ENCODE assay signal across 8 cellular contexts in genomic region chr16:67192781-67193260, GRCh38. TPM values are rescaled to one million over a fixed set of nuclear protein-coding genes. Genes with fewer than 3 reads are reported as not detected.
DNase-seq lines count a peak whose midpoint lies in the region; ATAC-seq and TF ChIP-seq lines count a peak whose summit lies in the region.

No MANE protein-coding gene starts in this region.

- H2AFZ ChIP-seq in KMS-11 (ENCODE audit: low read depth), result no peak overlapping the region

- peaks cover 55% of the 10 kb centered on the region for H3K36me3 Mint-ChIP-seq in dendritic cell treated with granulocyte-macrophage colony-stimulating factor and Interleukin-4, amounts not matched to agents 40 ng/mL and 50 ng/mL, for 4 days (ENCODE audit: low read depth)
- H3K36me3 Mint-ChIP-seq in naive thymus-derived CD8-positive, alpha-beta T cell, result peaks cover 0 to 38% (median 8%) of the 10 kb centered on the region in 3 donors

- intact Hi-C loops in dendritic cell treated with granulocyte-macrophage colony-stimulating factor and Interleukin-4, amounts not matched to agents 40 ng/mL and 50 ng/mL, for 4 days (cut with micrococcal nuclease), result loop anchor here (2.0 kb wide), 1 partner anchor 34 kb away; the partner anchor contains the start of gene TMEM208

- no peaks in the 10 kb centered on the region for H3K9me3 Mint-ChIP-seq in dendritic cell treated with granulocyte-macrophage colony-stimulating factor and Interleukin-4, amounts not matched to agents 40 ng/mL and 50 ng/mL, for 4 days
- no peaks in the 10 kb centered on the region for H3K9me3 Mint-ChIP-seq in naive thymus-derived CD8-positive, alpha-beta T cell

- ATAC-seq in naive thymus-derived CD8-positive, alpha-beta T cell, result no peak
- no peak for ATAC-seq in GM19455 (IDR thresholded peaks at IDR 0.05; ENCODE audit: unreplicated experiment)
- no peak for ATAC-seq in GM18511 (IDR thresholded peaks at IDR 0.05; ENCODE audit: unreplicated experiment)
- no peak for ATAC-seq in left lobe of liver

- peaks cover 57% of the 10 kb centered on the region for H3K4me1 Mint-ChIP-seq in dendritic cell treated with granulocyte-macrophage colony-stimulating factor and Interleukin-4, amounts not matched to agents 40 ng/mL and 50 ng/mL, for 4 days (ENCODE audit: low read depth)
- peaks cover 20 to 56% (median 46%) of the 10 kb centered on the region in 4 donors for H3K4me1 Mint-ChIP-seq in naive thymus-derived CD8-positive, alpha-beta T cell

- TF ChIP-seq CTCF in BJ (IDR thresholded peaks at IDR 0.05; ENCODE audit: insufficient read depth, low read depth, low read length) (no peak), KMS-11 (conservative IDR thresholded peaks at IDR 0.05; ENCODE audit: low read depth, low read length) (no peak)

- peaks cover 24% of the 10 kb centered on the region for H3K79me2 ChIP-seq in KMS-11 (ENCODE audit: insufficient read depth, low read depth)

- DNase-seq in BJ (ENCODE audit: low read depth) (no peak), left lobe of liver (ENCODE audit: low spot score) (no peak)
- DNase-seq in naive thymus-derived CD8-positive, alpha-beta T cell, result no peak
- no peak for DNase-seq in stimulated activated naive CD4-positive, alpha-beta T cell treated with Interleukin-2 at 50 U/mL for 16 hours (lab: John Stamatoyannopoulos, UW)

- H3K4me3 ChIP-seq in BJ (ENCODE audit: low read depth, low read length), result peak overlapping the region; percentile 69
- no peak overlapping the region for H3K4me3 ChIP-seq in KMS-11 (IDR thresholded peaks at IDR 0.05; ENCODE audit: insufficient read depth, low read depth, low read length)

- peak overlapping the region; percentile 83 for H3K4me3 Mint-ChIP-seq in dendritic cell treated with granulocyte-macrophage colony-stimulating factor and Interleukin-4, amounts not matched to agents 40 ng/mL and 50 ng/mL, for 4 days
- H3K4me3 Mint-ChIP-seq in naive thymus-derived CD8-positive, alpha-beta T cell, result peak overlapping the region; percentile 81 to 97 (median 90)

- peaks cover 19% of the 10 kb centered on the region for H3K4me1 ChIP-seq in KMS-11 (ENCODE audit: low read depth, poor library complexity, severe bottlenecking)

- H3K36me3 ChIP-seq in BJ (ENCODE audit: control insufficient read depth, insufficient read depth, low read length) (peaks cover 24% of the 10 kb centered on the region), KMS-11 (ENCODE audit: insufficient read depth) (no peaks in the 10 kb centered on the region; the same call in 1 of the 2 replicates)

- no peak overlapping the region for H3K27ac ChIP-seq in KMS-11

- peak overlapping the region; percentile 83 for H3K9ac ChIP-seq in KMS-11

- POLR2A ChIA-PET in BJ (lab: Charles Lee), result no interaction called here
- POLR2A ChIA-PET in naive thymus-derived CD8-positive, alpha-beta T cell (lab: Charles Lee), result interaction anchor here (0.7 to 2.9 kb wide), 5 partner anchors 10 to 52 kb away, joined by 3 to 17 read pairs (median 3); partner anchors contain the start of gene TMEM208

- CTCF ChIA-PET in BJ (lab: Yijun Ruan, JAX), result interaction anchor here (0.8 kb wide), 1 partner anchor 52 kb away, joined by 3 read pairs; no protein-coding TSS in a partner anchor

- H4K20me1 ChIP-seq in KMS-11 (ENCODE audit: insufficient read depth), result no peaks in the 10 kb centered on the region

- peak overlapping the region; percentile 95 for H3K4me2 ChIP-seq in KMS-11

- H3K27me3 Mint-ChIP-seq in dendritic cell treated with granulocyte-macrophage colony-stimulating factor and Interleukin-4, amounts not matched to agents 40 ng/mL and 50 ng/mL, for 4 days, result no peaks in the 10 kb centered on the region
- peaks cover 0 to 1% (median 0%) of the 10 kb centered on the region in 5 donors for H3K27me3 Mint-ChIP-seq in naive thymus-derived CD8-positive, alpha-beta T cell

- peak overlapping the region; percentile 79 for H3K27ac Mint-ChIP-seq in dendritic cell treated with granulocyte-macrophage colony-stimulating factor and Interleukin-4, amounts not matched to agents 40 ng/mL and 50 ng/mL, for 4 days
- H3K27ac Mint-ChIP-seq in naive thymus-derived CD8-positive, alpha-beta T cell, result peak overlapping the region; percentile 81 to 94 (median 88)

- H3K27me3 ChIP-seq in BJ (ENCODE audit: control insufficient read depth, insufficient read depth, low read length) (no peaks in the 10 kb centered on the region), KMS-11 (ENCODE audit: insufficient read depth, low read depth) (no peaks in the 10 kb centered on the region)

RNA-seq across cellular contexts. Expression of gene E2F4, which starts 0.9 kb away (rescaled TPM):
- polyA plus RNA-seq in BJ (2011; rRNA removed), result 49.9 and 83.2 TPM in 2 replicates
- polyA minus RNA-seq in BJ (2011; rRNA and poly(A)+ RNA removed), result 53.0 and 83.8 TPM in 2 replicates
- total RNA-seq in naive thymus-derived CD8-positive, alpha-beta T cell, result 10 to 100 TPM; 86.3 to 87.1 TPM
- 10 to 100 TPM; 40.7 to 67.8 (median 63.4) TPM for polyA plus RNA-seq in naive thymus-derived CD8-positive, alpha-beta T cell
- total RNA-seq in left lobe of liver, result 19.0 TPM

RNA-seq across cellular contexts. Expression of gene EXOC3L1, which starts 2.9 kb away (rescaled TPM):
- not detected in 2 replicates for polyA plus RNA-seq in BJ (2011; rRNA removed)
- not detected in 2 replicates for polyA minus RNA-seq in BJ (2011; rRNA and poly(A)+ RNA removed)
- total RNA-seq in naive thymus-derived CD8-positive, alpha-beta T cell, result not detected
- polyA plus RNA-seq in naive thymus-derived CD8-positive, alpha-beta T cell, result under 1 TPM; 0.20 to 0.32 (median 0.31) TPM
- 1.8 TPM for total RNA-seq in left lobe of liver

RNA-seq across cellular contexts. Expression of gene ELMO3, which starts 6.1 kb away (rescaled TPM):
- polyA plus RNA-seq in BJ (2011; rRNA removed), result 0.56 and 0.97 TPM in 2 replicates
- 0.33 and 0.77 TPM in 2 replicates for polyA minus RNA-seq in BJ (2011; rRNA and poly(A)+ RNA removed)
- 1 to 10 TPM; 5.0 to 5.6 TPM for total RNA-seq in naive thymus-derived CD8-positive, alpha-beta T cell
- polyA plus RNA-seq in naive thymus-derived CD8-positive, alpha-beta T cell, result not detected
- 5.2 TPM for total RNA-seq in left lobe of liver

RNA-seq across cellular contexts. Expression of gene MATCAP1, which starts 9.1 kb away (rescaled TPM):
- 8.7 and 13.1 TPM in 2 replicates for polyA plus RNA-seq in BJ (2011; rRNA removed)
- polyA minus RNA-seq in BJ (2011; rRNA and poly(A)+ RNA removed), result 6.8 and 8.2 TPM in 2 replicates
- 1 to 10 TPM; 4.2 to 7.5 TPM for total RNA-seq in naive thymus-derived CD8-positive, alpha-beta T cell
- under 1 TPM; 0.28 to 0.98 (median 0.75) TPM for polyA plus RNA-seq in naive thymus-derived CD8-positive, alpha-beta T cell
- 14.9 TPM for total RNA-seq in left lobe of liver

RNA-seq across cellular contexts. Expression of gene NOL3, which starts 22.5 kb away (rescaled TPM):
- 12.7 and 14.7 TPM in 2 replicates for polyA plus RNA-seq in BJ (2011; rRNA removed)
- polyA minus RNA-seq in BJ (2011; rRNA and poly(A)+ RNA removed), result 3.2 and 4.7 TPM in 2 replicates
- total RNA-seq in naive thymus-derived CD8-positive, alpha-beta T cell, result 1 to 10 TPM in 1 of 2 experiments, under 1 TPM in 1; 0.70 to 1.6 TPM
- polyA plus RNA-seq in naive thymus-derived CD8-positive, alpha-beta T cell, result not detected
- total RNA-seq in left lobe of liver, result 40.7 TPM
